In the genomic region with DNA sequence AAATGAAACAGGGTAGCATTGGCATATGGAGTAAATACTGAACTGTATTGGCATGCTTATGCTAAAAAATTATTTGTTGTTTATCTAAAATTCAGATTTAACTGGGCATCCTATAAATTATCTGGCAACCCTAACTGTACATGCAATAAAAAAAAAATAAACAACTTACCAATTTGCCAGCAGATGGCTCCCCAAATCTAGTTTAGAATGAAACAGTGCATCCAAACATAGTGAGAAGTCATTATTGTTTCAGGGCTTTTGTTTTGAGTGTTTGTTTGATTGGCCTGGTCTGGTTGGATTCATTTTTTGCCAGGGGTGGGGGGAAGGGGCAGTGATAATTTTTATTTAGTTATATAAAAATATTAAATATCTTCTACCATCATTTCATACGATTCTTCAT, we compare ENCODE assay signal across 9 cellular contexts. TPM values are rescaled to one million over a fixed set of nuclear protein-coding genes. Genes with fewer than 3 reads are reported as not detected.
DNase-seq lines count a peak whose midpoint lies in the region; ATAC-seq, FAIRE-seq and TF ChIP-seq lines count a peak whose summit lies in the region.
"Had no signal": no experiment of that assay in that cellular context is flagged by ENCODE, and none has a peak within 500 bp of the region (broad histone marks: within the 10 kb centered on the region; RNA-seq: fewer than 3 reads in every experiment).

No MANE protein-coding gene starts in this region.

- H3K4me1 ChIP-seq in A549, result 0 out of 3 replicates have a peak, but pooled peaks cover under 1% of the 10 kb centered on the region

- CTCF ChIA-PET in A549 (lab: Yijun Ruan, JAX), result interaction anchor here (0.7 to 2.5 kb wide), 8 partner anchors 8 to 185 kb away, joined by 3 to 13 read pairs (median 4); no protein-coding TSS in a partner anchor

- no peaks in the 10 kb centered on the region for H3K9me3 ChIP-seq in A549

- no peak overlapping the region for H3K4me2 ChIP-seq in A549

- ATAC-seq in A549 (peak; percentile 50 to 63; a peak in 2 of 6 replicates), HG02798 (IDR thresholded peaks at IDR 0.05; ENCODE audit: poor library complexity, unreplicated experiment) (no peak), GM21737 (IDR thresholded peaks at IDR 0.05; ENCODE audit: unreplicated experiment) (no peak)

- H3K27me3 ChIP-seq in bronchial epithelial cell (ENCODE audit: control insufficient read depth, insufficient read depth, low read length), result no peaks in the 10 kb centered on the region

- no peak overlapping the region for H3K27ac ChIP-seq in A549

- no peaks in the 10 kb centered on the region for H3K9me3 Mint-ChIP-seq in neural crest cell
- H3K9me3 Mint-ChIP-seq: activated naive CD8-positive, alpha-beta T cell treated with anti-CD3 and anti-CD28 coated beads, Interleukin-2, amount 10 ng/mL, durations not matched to agents 7 days and 5 days had no signal

- H3K4me1 Mint-ChIP-seq in neural crest cell, result no peaks in the 10 kb centered on the region

- no peaks in the 10 kb centered on the region for H3K36me3 ChIP-seq in bronchial epithelial cell (ENCODE audit: control insufficient read depth, insufficient read depth, low read length)

- WGBS in A549 (ENCODE audit: missing lambda C conversion rate), result 82% methylated on average over 1 of the region's 1 CpG

- TF ChIP-seq CTCF in A549 (IDR thresholded peaks at IDR 0.05) (peak; percentile 57), GM12875 (IDR thresholded peaks at IDR 0.05; ENCODE audit: borderline replicate concordance, insufficient read depth, low read depth, low read length) (peak; percentile 13; the same call in 1 of the 2 replicates), bronchial epithelial cell (IDR thresholded peaks at IDR 0.05; ENCODE audit: insufficient read depth, low read length, severe bottlenecking) (peak; percentile 21), neural crest cell (conservative IDR thresholded peaks at IDR 0.05) (peak; percentile 60)

- no peaks in the 10 kb centered on the region for H3K27me3 Mint-ChIP-seq in neural crest cell (ENCODE audit: low read depth)

- POLR2A ChIA-PET in A549 (lab: Yijun Ruan, JAX), result no interaction called here

- H3K27ac Mint-ChIP-seq in neural crest cell (ENCODE audit: unreplicated experiment), result no peak overlapping the region
- H3K27ac Mint-ChIP-seq: activated naive CD8-positive, alpha-beta T cell treated with anti-CD3 and anti-CD28 coated beads, Interleukin-2, amount 10 ng/mL, durations not matched to agents 7 days and 5 days had no signal

- peak; percentile 22 to 42 for DNase-seq in A549 (ENCODE audit: low read depth in 1 of 2, low spot score in 1 of 2)
- peak; percentile 63 for DNase-seq in NCI-H2081 treated with DMSO at 0.1 percent for 48 hours (lab: John Stamatoyannopoulos, UW)
- peak; percentile 42 for DNase-seq in bronchial epithelial cell (ENCODE audit: low read depth)
- DNase-seq in neural crest cell (ENCODE audit: low read depth, low spot score), result no peak
- no peak for DNase-seq in stimulated activated CD4-positive, alpha-beta T cell treated with anti-CD3 and anti-CD28 coated beads, Interleukin-15, amount 100 ng/mL, for 24 hours
- DNase-seq: activated naive CD8-positive, alpha-beta T cell treated with anti-CD3 and anti-CD28 coated beads, Interleukin-2, amount 10 ng/mL, durations not matched to agents 7 days and 5 days had no signal

- H3K36me3 Mint-ChIP-seq in neural crest cell (ENCODE audit: low read depth), result no peaks in the 10 kb centered on the region
- H3K36me3 Mint-ChIP-seq: activated naive CD8-positive, alpha-beta T cell treated with anti-CD3 and anti-CD28 coated beads, Interleukin-2, amount 10 ng/mL, durations not matched to agents 7 days and 5 days had no signal

- no peak for TF ChIP-seq EP300 in A549 (IDR thresholded peaks at IDR 0.05)

- H3K4me3 ChIP-seq in A549 (no peak overlapping the region), GM12875 (ENCODE audit: low read depth, low read length) (no peak overlapping the region), bronchial epithelial cell (ENCODE audit: low read depth, low read length) (no peak overlapping the region)

- no peak overlapping the region for H3K4me3 Mint-ChIP-seq in neural crest cell
- H3K4me3 Mint-ChIP-seq: activated naive CD8-positive, alpha-beta T cell treated with anti-CD3 and anti-CD28 coated beads, Interleukin-2, amount 10 ng/mL, durations not matched to agents 7 days and 5 days had no signal

- FAIRE-seq in A549 (lab: Jason Lieb, UNC) (no peak), bronchial epithelial cell (lab: Jason Lieb, UNC) (no peak)

- TF ChIP-seq RAD21 in A549 (conservative IDR thresholded peaks at IDR 0.05 in 1 of 2, IDR thresholded peaks at IDR 0.05 in 1 of 2), result peak; percentile 65 to 68

- no peak for TF ChIP-seq POLR2A in A549 (IDR thresholded peaks at IDR 0.05; ENCODE audit: low read length)

TF ChIP-seq in A549, 52 proteins besides CTCF, POLR2A, EP300 and RAD21:
- TF ChIP-seq SMC3 (IDR thresholded peaks at IDR 0.05), result peak; percentile 60
- TF ChIP-seq, protein P1, sequence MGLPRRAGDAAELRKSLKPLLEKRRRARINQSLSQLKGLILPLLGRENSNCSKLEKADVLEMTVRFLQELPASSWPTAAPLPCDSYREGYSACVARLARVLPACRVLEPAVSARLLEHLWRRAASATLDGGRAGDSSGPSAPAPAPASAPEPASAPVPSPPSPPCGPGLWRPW (IDR thresholded peaks at IDR 0.05), result no peak

RNA-seq across cellular contexts. Expression of gene NSUN7, which starts 12.8 kb away (rescaled TPM):
- polyA plus RNA-seq in A549 (2011; rRNA removed) (1.4 and 1.5 TPM in 2 replicates), A549 (2017; fragmentation: RNase III; extraction: RNeasy Plus Mini Kit Qiagen cat#74134 plus additional on column Dnase treatment) (0.42 to 0.65 TPM (median 0.59 TPM) in 3 replicates)
- polyA plus RNA-seq in A549 (2012; cell fraction: cytosol; rRNA removed), result 0.37 and 0.49 TPM in 2 replicates
- polyA plus RNA-seq in A549 (2012; cell fraction: nucleus; rRNA removed), result 0.27 and 0.38 TPM in 2 replicates
- 1.2 and 1.3 TPM in 2 replicates for polyA minus RNA-seq in A549 (2011; rRNA and poly(A)+ RNA removed)
- total RNA-seq in bronchial epithelial cell (0.79 and 1.8 TPM in 2 replicates), neural crest cell (4.4 and 4.7 TPM in 2 replicates)

Comparison
In these comparisons a context has a peak if more than half of its experiments do, and no peak if none do; other contexts are left out.
1. ATAC-seq: peak in A549 (2 of 2); none in HG02798 (single experiment) and GM21737 (single experiment).
2. DNase-seq: peak in A549 (2 of 2), NCI-H2081 treated with DMSO at 0.1 percent for 48 hours (single experiment) and bronchial epithelial cell (single experiment); none in neural crest cell (single experiment) and stimulated activated CD4-positive, alpha-beta T cell treated with anti-CD3 and anti-CD28 coated beads, Interleukin-15, amount 100 ng/mL, for 24 hours (single experiment).
3. Peak in every context shown above with its lines, with median percentiles within 50 percentile points of each other: CTCF ChIP-seq.